In the genomic region with DNA sequence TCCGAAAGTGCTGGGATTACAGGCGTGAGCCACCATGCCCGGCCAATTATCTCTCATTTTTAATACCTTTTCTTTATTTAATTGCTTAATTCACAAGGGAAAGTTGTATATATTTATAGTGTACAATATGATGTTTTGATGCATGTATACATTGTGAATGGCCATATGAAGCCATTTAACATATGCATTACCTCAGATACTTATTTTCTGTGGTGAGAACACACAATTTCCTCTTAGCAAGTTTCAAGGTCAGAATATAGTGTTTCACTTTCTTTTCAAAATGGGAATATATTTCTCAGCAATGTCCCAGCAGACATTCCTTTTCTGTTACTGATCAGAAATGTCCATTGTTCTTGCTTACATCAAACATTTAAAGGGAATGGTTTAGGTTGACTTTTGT, we compare ENCODE assay signal across 27 cellular contexts.
"Had no signal": no experiment of that assay in that cellular context is flagged by ENCODE, and none has a peak within 500 bp of the region (broad histone marks: within the 10 kb centered on the region; RNA-seq: fewer than 3 reads in every experiment).

No MANE protein-coding gene starts in this region.

- DNase-seq: natural killer cell; occipital lobe; ovary; psoas muscle; right cardiac atrium; right lobe of liver; sigmoid colon; small intestine; stimulated activated CD4-positive, alpha-beta T cell treated with anti-CD3 and anti-CD28 coated beads, Interleukin-15, amount 100 ng/mL, for 24 hours; stimulated activated CD4-positive, alpha-beta T cell treated with anti-CD3 and anti-CD28 coated beads, Interleukin-2, amount 100 ng/mL, for 24 hours; stimulated activated CD4-positive, alpha-beta T cell treated with anti-CD3 and anti-CD28 coated beads, Interleukin-2, amount 100 ng/mL, for 48 hours; stimulated activated CD4-positive, alpha-beta T cell treated with anti-CD3 and anti-CD28 coated beads, Interleukin-4, amount 100 ng/mL, for 24 hours; stimulated activated naive B cell treated with anti-CD40 and anti-IgM and Interleukin-4, amounts not matched to agents 10 μg/mL and 1 μg/mL and 100 μg/mL, for 72 hours; stimulated activated naive CD4-positive, alpha-beta T cell treated with Interleukin-2 at 50 U/mL for 16 hours; stomach; thyroid gland; trophoblast cell; upper lobe of left lung had no signal

- H3K9me3 ChIP-seq: ovary, psoas muscle, right lobe of liver, sigmoid colon, thoracic aorta, thyroid gland, tibial nerve, upper lobe of left lung, vagina had no signal

- H3K27ac ChIP-seq: neural progenitor cell, ovary, parathyroid adenoma, psoas muscle, right lobe of liver, sigmoid colon, stomach, thoracic aorta, thyroid gland, tibial nerve, upper lobe of left lung, vagina had no signal

- H3K4me3 Mint-ChIP-seq: natural killer cell; nephron; neural progenitor cell; stimulated activated effector memory CD8-positive, alpha-beta T cell treated with anti-CD3 and anti-CD28 coated beads, Interleukin-12 subunit alpha, Interleukin-12 subunit beta, amount 100 ng/mL, for 72 hours; stimulated activated naive B cell treated with anti-CD40 and anti-IgM and Interleukin-4, amounts not matched to agents 10 μg/mL and 1 μg/mL and 100 μg/mL, for 72 hours; stimulated activated naive CD8-positive, alpha-beta T cell treated with anti-CD3 and anti-CD28 coated beads, Interleukin-15, Interleukin-2, amounts not matched to agents 100 ng/mL and 50 ng/mL, for 24 hours had no signal

- H3K4me1 Mint-ChIP-seq: natural killer cell; nephron; neural progenitor cell; stimulated activated effector memory CD8-positive, alpha-beta T cell treated with anti-CD3 and anti-CD28 coated beads, Interleukin-12 subunit alpha, Interleukin-12 subunit beta, amount 100 ng/mL, for 72 hours; stimulated activated naive B cell treated with anti-CD40 and anti-IgM and Interleukin-4, amounts not matched to agents 10 μg/mL and 1 μg/mL and 100 μg/mL, for 72 hours had no signal

- H3K36me3 Mint-ChIP-seq: neural progenitor cell; stimulated activated effector memory CD8-positive, alpha-beta T cell treated with anti-CD3 and anti-CD28 coated beads, Interleukin-12 subunit alpha, Interleukin-12 subunit beta, amount 100 ng/mL, for 72 hours had no signal

- H3K4me1 ChIP-seq: neural progenitor cell, parathyroid adenoma, psoas muscle, right lobe of liver, sigmoid colon, stomach, tibial nerve, upper lobe of left lung, vagina had no signal

- H3K4me2 ChIP-seq: neural progenitor cell had no signal

- H3K4me3 ChIP-seq: neural progenitor cell, ovary, psoas muscle, right lobe of liver, sigmoid colon, stomach, thoracic aorta, thyroid gland, tibial nerve, upper lobe of left lung, vagina had no signal

- H3K9ac ChIP-seq: neural progenitor cell, parathyroid adenoma had no signal

- ATAC-seq: natural killer cell; psoas muscle; right cardiac atrium; right lobe of liver; stimulated activated effector memory CD8-positive, alpha-beta T cell treated with anti-CD3 and anti-CD28 coated beads, Interleukin-12 subunit alpha, Interleukin-12 subunit beta, amount 100 ng/mL, for 72 hours; stimulated activated naive B cell treated with anti-CD40 and anti-IgM and Interleukin-4, amounts not matched to agents 10 μg/mL and 1 μg/mL and 100 μg/mL, for 72 hours had no signal

- H3K27me3 ChIP-seq: neural progenitor cell, ovary, right lobe of liver, sigmoid colon, stomach, thyroid gland, tibial nerve, upper lobe of left lung, vagina had no signal

- H3K36me3 ChIP-seq: neural progenitor cell, ovary, right lobe of liver, sigmoid colon, stomach, thoracic aorta, thyroid gland, tibial nerve, upper lobe of left lung, vagina had no signal

- H3K79me2 ChIP-seq: parathyroid adenoma had no signal

- H3K27me3 Mint-ChIP-seq: progenitor cell of endocrine pancreas; stimulated activated naive B cell treated with anti-CD40 and anti-IgM and Interleukin-4, amounts not matched to agents 10 μg/mL and 1 μg/mL and 100 μg/mL, for 72 hours; stimulated activated naive CD8-positive, alpha-beta T cell treated with anti-CD3 and anti-CD28 coated beads, Interleukin-15, Interleukin-2, amounts not matched to agents 100 ng/mL and 50 ng/mL, for 24 hours had no signal

- H3K27ac Mint-ChIP-seq: natural killer cell; nephron; neural progenitor cell; progenitor cell of endocrine pancreas; stimulated activated effector memory CD8-positive, alpha-beta T cell treated with anti-CD3 and anti-CD28 coated beads, Interleukin-12 subunit alpha, Interleukin-12 subunit beta, amount 100 ng/mL, for 72 hours; stimulated activated naive B cell treated with anti-CD40 and anti-IgM and Interleukin-4, amounts not matched to agents 10 μg/mL and 1 μg/mL and 100 μg/mL, for 72 hours; stimulated activated naive CD8-positive, alpha-beta T cell treated with anti-CD3 and anti-CD28 coated beads, Interleukin-15, Interleukin-2, amounts not matched to agents 100 ng/mL and 50 ng/mL, for 24 hours had no signal

- H2AFZ ChIP-seq: neural progenitor cell, parathyroid adenoma had no signal
